ENCODE assay signal across 8 cellular contexts in genomic region chr19:3984908-3985642, GRCh38. TPM values are rescaled to one million over a fixed set of nuclear protein-coding genes. Genes with fewer than 3 reads are reported as not detected.
A peak's percentile ranks its signal among the peaks of the same experiment; 100 is the strongest.
DNase-seq lines count a peak whose midpoint lies in the region; ATAC-seq and TF ChIP-seq lines count a peak whose summit lies in the region.

Gene EEF2, minus strand, starts transcription at chr19:3985463. Its CDS starts 83 bp downstream, at chr19:3985380.

- peak within 1 kb of the TSS; percentile 94 to 96 for H3K4me3 Mint-ChIP-seq in effector memory CD8-positive, alpha-beta T cell
- peak within 1 kb of the TSS; percentile 96 for H3K4me3 Mint-ChIP-seq in memory B cell

- no peaks in the 10 kb centered on the region for H3K9me3 Mint-ChIP-seq in effector memory CD8-positive, alpha-beta T cell
- no peaks in the 10 kb centered on the region for H3K9me3 Mint-ChIP-seq in memory B cell

- H3K4me1 Mint-ChIP-seq in effector memory CD8-positive, alpha-beta T cell (ENCODE audit: low read depth in 2 of 2), result peaks cover 34 to 47% of the 10 kb centered on the region in 2 donors
- peaks cover 33% of the 10 kb centered on the region for H3K4me1 Mint-ChIP-seq in memory B cell

- no peaks in the 10 kb centered on the region for H3K27me3 Mint-ChIP-seq in effector memory CD8-positive, alpha-beta T cell
- no peaks in the 10 kb centered on the region for H3K27me3 Mint-ChIP-seq in memory B cell

- peaks cover 82% of the 10 kb centered on the region for H3K36me3 Mint-ChIP-seq in effector memory CD8-positive, alpha-beta T cell (ENCODE audit: insufficient read depth)
- H3K36me3 Mint-ChIP-seq in memory B cell, result peaks cover 27% of the 10 kb centered on the region

- peak within 1 kb of the TSS; percentile 100 for H3K4me3 ChIP-seq in AG04449 (ENCODE audit: low read depth, low read length)

- POLR2A ChIA-PET in AG04449 (lab: Yijun Ruan, JAX), result interaction anchor here (0.6 to 8.9 kb wide), 18 partner anchors 9 to 415 kb away, joined by 3 to 266 read pairs (median 4); partner anchors contain the start of genes DAPK3, MPND, MRPL54 and PIAS4

- peak within 1 kb of the TSS; percentile 96 to 97 for H3K27ac Mint-ChIP-seq in effector memory CD8-positive, alpha-beta T cell
- H3K27ac Mint-ChIP-seq in memory B cell, result peak within 1 kb of the TSS; percentile 96

- CTCF ChIA-PET in AG04449 (lab: Yijun Ruan, JAX), result interaction anchor here (0.9 to 5.6 kb wide), 13 partner anchors 9 to 223 kb away, joined by 3 to 37 read pairs (median 5); partner anchors contain the start of gene DAPK3

- ATAC-seq in GM19035 (IDR thresholded peaks at IDR 0.05; ENCODE audit: unreplicated experiment) (peak; percentile 52), memory B cell (ENCODE audit: low read depth) (peak; percentile 49)
- peak; percentile 61 for ATAC-seq in effector memory CD8-positive, alpha-beta T cell (replicated peaks)

- no peak for DNase-seq in AG04449 (ENCODE audit: low read depth, low spot score)
- DNase-seq in HT1080 (ENCODE audit: low read depth), result peak; percentile 59
- DNase-seq in NOMO-1 (lab: John Stamatoyannopoulos, UW; ENCODE audit: unreplicated experiment in 2 of 2), result peak; percentile 69 to 87
- peak; percentile 76 to 87 (median 80) for DNase-seq in activated CD8-positive, alpha-beta memory T cell treated with anti-CD3 and anti-CD28 coated beads for 48 hours (ENCODE audit: low read depth in 2 of 3, low spot score in 2 of 3)
- DNase-seq in effector memory CD8-positive, alpha-beta T cell, result peak; percentile 89 to 91 (median 90)
- peak; percentile 95 to 97 for DNase-seq in memory B cell (ENCODE audit: low spot score in 2 of 2)
- DNase-seq in stimulated activated CD8-positive, alpha-beta memory T cell treated with anti-CD3 and anti-CD28 coated beads, Interleukin-12 subunit alpha, Interleukin-12 subunit beta, amount 100 ng/mL, for 1 hour (ENCODE audit: low read depth), result peak; percentile 90

- TF ChIP-seq CTCF in AG04449 (IDR thresholded peaks at IDR 0.05; ENCODE audit: insufficient read depth, low read length, missing control alignments), result no peak

RNA-seq across cellular contexts. Expression of gene EEF2, which starts in this region (rescaled TPM):
- 1,252 and 1,397 TPM in 2 replicates for total RNA-seq in HT1080 (2014; rRNA removed; shearing (Covaris generic))
- polyA plus RNA-seq in HT1080 (2015; cell fraction: cytosol; rRNA removed), result 2,369 and 2,695 TPM in 2 replicates
- 1,974 and 2,234 TPM in 2 replicates for polyA plus RNA-seq in HT1080 (2015; cell fraction: nucleus; rRNA removed)
